In the genomic region with DNA sequence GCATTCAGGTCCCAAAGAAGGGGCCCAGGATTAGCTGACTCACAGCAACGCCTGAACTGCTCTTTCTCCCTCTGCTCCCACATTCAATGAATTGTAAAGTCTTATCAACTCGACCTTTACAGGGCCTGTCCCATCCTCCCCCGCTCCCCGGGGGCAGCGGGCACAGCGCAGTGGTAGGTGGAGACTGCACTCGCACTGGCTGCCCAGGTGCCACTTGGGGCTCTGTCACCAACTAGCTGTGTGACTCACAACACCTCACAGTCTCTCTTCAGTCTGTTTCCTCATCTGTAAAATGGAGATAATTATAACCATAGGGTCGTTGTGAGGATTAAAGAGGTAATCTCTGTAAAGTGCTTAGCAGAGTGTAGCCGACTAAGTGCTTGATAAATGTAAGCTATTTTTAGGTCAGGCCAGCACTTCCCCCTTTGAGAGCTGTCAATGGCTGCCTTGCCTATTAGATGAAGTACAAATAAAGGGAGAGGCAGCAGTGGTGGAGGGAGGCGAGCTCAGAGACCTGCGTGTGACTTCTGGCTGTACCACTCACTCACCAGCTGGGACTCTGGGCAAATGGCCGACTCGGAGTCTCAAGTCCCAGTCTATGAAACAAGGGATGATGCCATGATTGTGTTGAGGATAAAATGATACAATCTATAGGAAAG, we compare ENCODE assay signal across 9 cellular contexts. TPM values are rescaled to one million over a fixed set of nuclear protein-coding genes. Genes with fewer than 3 reads are reported as not detected.
DNase-seq lines count a peak whose midpoint lies in the region; ATAC-seq and TF ChIP-seq lines count a peak whose summit lies in the region.
"Had no signal": no experiment of that assay in that cellular context is flagged by ENCODE, and none has a peak within 500 bp of the region (broad histone marks: within the 10 kb centered on the region; RNA-seq: fewer than 3 reads in every experiment).

No MANE protein-coding gene starts in this region.

- TF ChIP-seq CTCF in hepatocyte (IDR thresholded peaks at IDR 0.05; ENCODE audit: poor library complexity), result no peak
- TF ChIP-seq CTCF in thyroid gland (IDR thresholded peaks at IDR 0.05), result no peak
- TF ChIP-seq CTCF in MCF 10A (IDR thresholded peaks at IDR 0.05; ENCODE audit: unreplicated experiment), result no peak

- no peaks in the 10 kb centered on the region for H3K9me3 Mint-ChIP-seq in activated CD4-positive, alpha-beta T cell treated with anti-CD3 and anti-CD28 coated beads for 36 hours (ENCODE audit: low read depth)
- no peaks in the 10 kb centered on the region for H3K9me3 Mint-ChIP-seq in activated naive CD4-positive, alpha-beta T cell treated with anti-CD3 and anti-CD28 coated beads for 36 hours
- H3K9me3 Mint-ChIP-seq in MCF 10A (ENCODE audit: unreplicated experiment), result no peaks in the 10 kb centered on the region

- peak overlapping the region; percentile 65 for H3K4me2 ChIP-seq in hepatocyte

- H3K36me3 Mint-ChIP-seq in activated CD4-positive, alpha-beta T cell treated with anti-CD3 and anti-CD28 coated beads for 36 hours (ENCODE audit: low read depth), result no peaks in the 10 kb centered on the region
- H3K36me3 Mint-ChIP-seq in activated naive CD4-positive, alpha-beta T cell treated with anti-CD3 and anti-CD28 coated beads for 36 hours (ENCODE audit: low read depth), result no peaks in the 10 kb centered on the region
- H3K36me3 Mint-ChIP-seq in MCF 10A (ENCODE audit: insufficient read depth, unreplicated experiment), result peaks cover 4% of the 10 kb centered on the region

- H3K27me3 Mint-ChIP-seq in activated CD4-positive, alpha-beta T cell treated with anti-CD3 and anti-CD28 coated beads for 36 hours, result no peaks in the 10 kb centered on the region
- H3K27me3 Mint-ChIP-seq in activated naive CD4-positive, alpha-beta T cell treated with anti-CD3 and anti-CD28 coated beads for 36 hours (ENCODE audit: low read depth), result peaks cover 1% of the 10 kb centered on the region
- H3K27me3 Mint-ChIP-seq in MCF 10A (ENCODE audit: insufficient read depth, unreplicated experiment), result no peaks in the 10 kb centered on the region

- H3K4me3 ChIP-seq in hepatocyte, result no peak overlapping the region
- H3K4me3 ChIP-seq in thyroid gland (replicated peaks in 1 of 3), result no peak overlapping the region
- H3K4me3 ChIP-seq: skin epidermis had no signal

- DNase-seq in activated CD4-positive, alpha-beta T cell treated with anti-CD3 and anti-CD28 coated beads for 36 hours, result peak; percentile 33
- DNase-seq in activated CD4-positive, alpha-beta T cell treated with anti-CD3 and anti-CD28 coated beads for 1 hour, result no peak
- DNase-seq in RPMI8226 (peak; percentile 10), hepatocyte (ENCODE audit: low spot score) (peak; percentile 70), thyroid gland (peak; percentile 38 to 43), MCF 10A (ENCODE audit: unreplicated experiment) (no peak)
- no peak for DNase-seq in activated naive CD4-positive, alpha-beta T cell treated with anti-CD3 and anti-CD28 coated beads for 36 hours

- CTCF ChIA-PET in activated CD4-positive, alpha-beta T cell treated with anti-CD3 and anti-CD28 coated beads for 36 hours (lab: Charles Lee), result interaction anchor here (0.6 to 1.9 kb wide), 7 partner anchors 10 to 291 kb away, joined by 3 to 6 read pairs (median 3); no protein-coding TSS in a partner anchor
- CTCF ChIA-PET in activated naive CD4-positive, alpha-beta T cell treated with anti-CD3 and anti-CD28 coated beads for 36 hours (lab: Charles Lee), result interaction anchor here (1.1 kb wide), 1 partner anchor 25 kb away, joined by 3 read pairs; a partner anchor contains a TSS
- CTCF ChIA-PET in MCF 10A (lab: Yijun Ruan, JAX), result interaction anchor here (1.1 kb wide), 1 partner anchor 91 kb away, joined by 4 read pairs; no protein-coding TSS in a partner anchor

- no peak overlapping the region for H3K4me3 Mint-ChIP-seq in activated CD4-positive, alpha-beta T cell treated with anti-CD3 and anti-CD28 coated beads for 36 hours
- no peak overlapping the region for H3K4me3 Mint-ChIP-seq in activated naive CD4-positive, alpha-beta T cell treated with anti-CD3 and anti-CD28 coated beads for 36 hours
- H3K4me3 Mint-ChIP-seq in MCF 10A (ENCODE audit: unreplicated experiment), result no peak overlapping the region

- no peaks in the 10 kb centered on the region for H3K4me1 Mint-ChIP-seq in activated CD4-positive, alpha-beta T cell treated with anti-CD3 and anti-CD28 coated beads for 36 hours
- H3K4me1 Mint-ChIP-seq in activated naive CD4-positive, alpha-beta T cell treated with anti-CD3 and anti-CD28 coated beads for 36 hours (ENCODE audit: low read depth), result no peaks in the 10 kb centered on the region
- peaks cover under 1% of the 10 kb centered on the region for H3K4me1 Mint-ChIP-seq in MCF 10A (ENCODE audit: insufficient read depth, unreplicated experiment)

- TF ChIP-seq POLR2A in thyroid gland (IDR thresholded peaks at IDR 0.05), result no peak

- H3K9me3 ChIP-seq in hepatocyte (ENCODE audit: low read depth) (no peaks in the 10 kb centered on the region), thyroid gland (no peaks in the 10 kb centered on the region)

- WGBS in hepatocyte (ENCODE audit: low lambda C conversion rate, missing lambda C conversion rate), result 39% methylated on average over 13 of the region's 13 CpGs
- 52 to 62% methylated on average over 13 of the region's 13 CpGs for WGBS in thyroid gland, 2 donors

- no peak overlapping the region for H3K27ac Mint-ChIP-seq in activated CD4-positive, alpha-beta T cell treated with anti-CD3 and anti-CD28 coated beads for 36 hours
- no peak overlapping the region for H3K27ac Mint-ChIP-seq in activated naive CD4-positive, alpha-beta T cell treated with anti-CD3 and anti-CD28 coated beads for 36 hours
- no peak overlapping the region for H3K27ac Mint-ChIP-seq in MCF 10A (ENCODE audit: low read depth, unreplicated experiment)

- H3K27me3 ChIP-seq in hepatocyte (no peaks in the 10 kb centered on the region), thyroid gland (no peaks in the 10 kb centered on the region)

- H3K36me3 ChIP-seq in hepatocyte (replicated peaks; ENCODE audit: insufficient read depth, low read depth) (no peaks in the 10 kb centered on the region), thyroid gland (no peaks in the 10 kb centered on the region)

- intact Hi-C loops in activated CD4-positive, alpha-beta T cell treated with anti-CD3 and anti-CD28 coated beads for 36 hours (cut with DNase I, micrococcal nuclease), result loop anchor here in 1 of 2 experiments (5.0 kb wide), 1 partner anchor 45 kb away; no protein-coding TSS in a partner anchor
- intact Hi-C loops in thyroid gland (cut with DNase I), result no loop called here
- intact Hi-C loops in activated naive CD4-positive, alpha-beta T cell treated with anti-CD3 and anti-CD28 coated beads for 36 hours (cut with micrococcal nuclease), result no loop called here
- intact Hi-C loops in MCF 10A (cut with micrococcal nuclease), result no loop called here

- H2AFZ ChIP-seq in hepatocyte, result no peak overlapping the region

- no peaks in the 10 kb centered on the region for H3K9me2 ChIP-seq in hepatocyte (replicated peaks; ENCODE audit: insufficient read depth)

- POLR2A ChIA-PET in activated CD4-positive, alpha-beta T cell treated with anti-CD3 and anti-CD28 coated beads for 36 hours (lab: Charles Lee), result interaction anchor here (0.6 kb wide), 1 partner anchor 117 kb away, joined by 4 read pairs; no protein-coding TSS in a partner anchor
- POLR2A ChIA-PET in MCF 10A (lab: Yijun Ruan, JAX), result no interaction called here

- H3K79me2 ChIP-seq in hepatocyte, result no peaks in the 10 kb centered on the region

- peaks cover 34% of the 10 kb centered on the region for H3K4me1 ChIP-seq in hepatocyte (ENCODE audit: insufficient read depth)
- peaks cover 30 to 39% of the 10 kb centered on the region in 2 donors for H3K4me1 ChIP-seq in thyroid gland

- BruUV-seq in MCF 10A (replicated peaks; lab: Mats Ljungman, UMichigan), result no TSS peak

- no peaks in the 10 kb centered on the region for H4K20me1 ChIP-seq in hepatocyte (ENCODE audit: insufficient read depth, poor library complexity, severe bottlenecking)

- H3K27ac ChIP-seq in hepatocyte (peak overlapping the region; percentile 93), thyroid gland (peak overlapping the region; percentile 23 to 62 (median 28))
- H3K27ac ChIP-seq: skin epidermis had no signal

- peak; percentile 76 for ATAC-seq in activated CD4-positive, alpha-beta T cell treated with anti-CD3 and anti-CD28 coated beads for 36 hours
- ATAC-seq in GM19467 (IDR thresholded peaks at IDR 0.05; ENCODE audit: unreplicated experiment), result no peak

RNA-seq across cellular contexts. Expression of a gene that starts 0.7 kb away (rescaled TPM):
- not detected for total RNA-seq in activated CD4-positive, alpha-beta T cell treated with anti-CD3 and anti-CD28 coated beads for 36 hours
- 3.6 and 13.7 TPM in 2 replicates for total RNA-seq in hepatocyte
- 6.7 and 7.4 TPM in 2 replicates for polyA plus RNA-seq in hepatocyte
- not detected for total RNA-seq in thyroid gland
- total RNA-seq in activated naive CD4-positive, alpha-beta T cell treated with anti-CD3 and anti-CD28 coated beads for 36 hours, result not detected
- 1.1 TPM in 1 of 2 replicates, not detected in the other for total RNA-seq in MCF 10A (2022)

RNA-seq across cellular contexts. Expression of a gene that starts 24.5 kb away (rescaled TPM):
- total RNA-seq in activated CD4-positive, alpha-beta T cell treated with anti-CD3 and anti-CD28 coated beads for 36 hours, result 10 to 100 TPM; 17.6 to 18.4 TPM
- total RNA-seq in hepatocyte (10.1 and 14.3 TPM in 2 replicates), thyroid gland (1 to 10 TPM; 1.0 to 4.0 (median 2.2) TPM), MCF 10A (2022) (13.0 and 19.4 TPM in 2 replicates)
- 9.1 and 13.7 TPM in 2 replicates for polyA plus RNA-seq in hepatocyte
- total RNA-seq in activated naive CD4-positive, alpha-beta T cell treated with anti-CD3 and anti-CD28 coated beads for 36 hours, result 10 to 100 TPM; 19.3 to 21.5 TPM

RNA-seq across cellular contexts. Expression of a gene that starts 58.2 kb away (rescaled TPM):
- 1 to 10 TPM; 1.9 to 2.0 TPM for total RNA-seq in activated CD4-positive, alpha-beta T cell treated with anti-CD3 and anti-CD28 coated beads for 36 hours
- total RNA-seq in hepatocyte (2.6 and 3.7 TPM in 2 replicates), thyroid gland (10 to 100 TPM; 23.5 to 54.9 (median 47.6) TPM), MCF 10A (2022) (6.9 and 7.2 TPM in 2 replicates)
- 3.2 and 3.3 TPM in 2 replicates for polyA plus RNA-seq in hepatocyte
- total RNA-seq in activated naive CD4-positive, alpha-beta T cell treated with anti-CD3 and anti-CD28 coated beads for 36 hours, result 1 to 10 TPM; 1.1 to 1.2 TPM

Comparison
In these comparisons a context has a peak if more than half of its experiments do, and no peak if none do; other contexts are left out.
1. DNase-seq: peak in activated CD4-positive, alpha-beta T cell treated with anti-CD3 and anti-CD28 coated beads for 36 hours (single experiment), RPMI8226 (single experiment), hepatocyte (single experiment) and thyroid gland (2 of 2); none in activated CD4-positive, alpha-beta T cell treated with anti-CD3 and anti-CD28 coated beads for 1 hour (single experiment), activated naive CD4-positive, alpha-beta T cell treated with anti-CD3 and anti-CD28 coated beads for 36 hours (single experiment) and MCF 10A (single experiment).